8 cellular contexts compared by ENCODE assay signal in genomic region chr3:196638922-196639516, GRCh38. TPM values are rescaled to one million over a fixed set of nuclear protein-coding genes. Genes with fewer than 3 reads are reported as not detected.
DNase-seq lines count a peak whose midpoint lies in the region; ATAC-seq and TF ChIP-seq lines count a peak whose summit lies in the region.

No MANE protein-coding gene starts in this region.

- peaks cover 16 to 81% (median 52%) of the 10 kb centered on the region in 4 donors for H3K4me1 Mint-ChIP-seq in CD4-positive, CD25-positive, alpha-beta regulatory T cell
- peaks cover 19 to 32% of the 10 kb centered on the region in 2 experiments for H3K4me1 Mint-ChIP-seq in H9
- peaks cover 70% of the 10 kb centered on the region for H3K4me1 Mint-ChIP-seq in stimulated activated effector memory CD8-positive, alpha-beta T cell treated with anti-CD3 and anti-CD28 coated beads, Interleukin-12 subunit alpha, Interleukin-12 subunit beta, amount 100 ng/mL, for 72 hours

- H2AFZ ChIP-seq in H9 (ENCODE audit: low read length), result no peak overlapping the region

- H2AK5ac ChIP-seq in H9 (ENCODE audit: insufficient read length, low read length), result no peak overlapping the region

- no peak overlapping the region for H3T11ph ChIP-seq in H9 (ENCODE audit: low read length)

- H3K27me3 Mint-ChIP-seq in CD4-positive, CD25-positive, alpha-beta regulatory T cell, result no peaks in the 10 kb centered on the region
- H3K27me3 Mint-ChIP-seq in H9 (ENCODE audit: low read depth), result peaks cover 21% of the 10 kb centered on the region

- no peak overlapping the region for H3K9ac ChIP-seq in H9 (ENCODE audit: extremely low read depth, insufficient read length, low read length)

- peak overlapping the region; percentile 83 for H3K18ac ChIP-seq in H9 (ENCODE audit: insufficient read length, low read depth, low read length)

- H3K36me3 ChIP-seq in CD4-positive, CD25-positive, alpha-beta regulatory T cell (ENCODE audit: control insufficient read depth, insufficient read depth, low read length), result peaks cover 5% of the 10 kb centered on the region

- no peaks in the 10 kb centered on the region for H4K20me1 ChIP-seq in H9 (ENCODE audit: control insufficient read depth, insufficient read depth, insufficient read length)

- intact Hi-C loops in left ventricle myocardium superior (cut with micrococcal nuclease), result no loop called here

- peak overlapping the region; percentile 88 to 94 (median 92) for H3K4me3 Mint-ChIP-seq in CD4-positive, CD25-positive, alpha-beta regulatory T cell
- H3K4me3 Mint-ChIP-seq in H9, result peak overlapping the region; percentile 42 to 59
- H3K4me3 Mint-ChIP-seq in stimulated activated effector memory CD8-positive, alpha-beta T cell treated with anti-CD3 and anti-CD28 coated beads, Interleukin-12 subunit alpha, Interleukin-12 subunit beta, amount 100 ng/mL, for 72 hours, result peak overlapping the region; percentile 85

- H4K91ac ChIP-seq in H9 (ENCODE audit: insufficient read length, low read depth, low read length), result no peak overlapping the region

- no peak overlapping the region for H4K8ac ChIP-seq in H9 (replicated peaks; ENCODE audit: insufficient read length, low read depth, low read length)

- no peak overlapping the region for H2BK15ac ChIP-seq in H9 (ENCODE audit: low read depth, low read length)

- no peak overlapping the region for H2BK12ac ChIP-seq in H9 (ENCODE audit: insufficient read length, low read depth, low read length)

- no peaks in the 10 kb centered on the region; the same call in 1 of the 2 replicates for H3K79me2 ChIP-seq in H9 (ENCODE audit: insufficient read depth, low read length)

- no peaks in the 10 kb centered on the region for H3K27me3 ChIP-seq in CD4-positive, CD25-positive, alpha-beta regulatory T cell (ENCODE audit: control insufficient read depth, insufficient read depth, low read length)
- H3K27me3 ChIP-seq in H9 (ENCODE audit: insufficient read depth, low read length), result no peaks in the 10 kb centered on the region; the same call in 1 of the 2 replicates

- peak overlapping the region; percentile 90 to 93 (median 93) for H3K27ac Mint-ChIP-seq in CD4-positive, CD25-positive, alpha-beta regulatory T cell
- no peak overlapping the region for H3K27ac Mint-ChIP-seq in H9
- peak overlapping the region; percentile 86 for H3K27ac Mint-ChIP-seq in stimulated activated effector memory CD8-positive, alpha-beta T cell treated with anti-CD3 and anti-CD28 coated beads, Interleukin-12 subunit alpha, Interleukin-12 subunit beta, amount 100 ng/mL, for 72 hours

- TF ChIP-seq CTCF in H9 (conservative IDR thresholded peaks at IDR 0.05), result no peak
- no peak for TF ChIP-seq CTCF in VCaP (conservative IDR thresholded peaks at IDR 0.05)

- no peaks in the 10 kb centered on the region for H3K23me2 ChIP-seq in H9 (ENCODE audit: insufficient read length, low read depth, low read length, poor library complexity, severe bottlenecking)

- no peak overlapping the region for H3K56ac ChIP-seq in H9 (ENCODE audit: insufficient read length, low read depth, low read length)

- no peak overlapping the region for H2BK20ac ChIP-seq in H9 (ENCODE audit: low read depth, low read length, poor library complexity, severe bottlenecking)

- peak in 1 of 2 donors; percentile 1 for ATAC-seq in CD4-positive, CD25-positive, alpha-beta regulatory T cell (ENCODE audit: low read depth in 2 of 2)
- peak; percentile 23 for ATAC-seq in left ventricle myocardium superior
- ATAC-seq in stimulated activated effector memory CD8-positive, alpha-beta T cell treated with anti-CD3 and anti-CD28 coated beads, Interleukin-12 subunit alpha, Interleukin-12 subunit beta, amount 100 ng/mL, for 72 hours, result no peak

- H3K9me3 Mint-ChIP-seq in CD4-positive, CD25-positive, alpha-beta regulatory T cell, result no peaks in the 10 kb centered on the region
- no peaks in the 10 kb centered on the region for H3K9me3 Mint-ChIP-seq in H9
- H3K9me3 Mint-ChIP-seq in stimulated activated effector memory CD8-positive, alpha-beta T cell treated with anti-CD3 and anti-CD28 coated beads, Interleukin-12 subunit alpha, Interleukin-12 subunit beta, amount 100 ng/mL, for 72 hours, result no peaks in the 10 kb centered on the region

- H3K9me3 ChIP-seq in CD4-positive, CD25-positive, alpha-beta regulatory T cell (ENCODE audit: control insufficient read depth in 2 of 2, low read length in 2 of 2), result no peaks in the 10 kb centered on the region
- H3K9me3 ChIP-seq in H9 (ENCODE audit: control insufficient read depth, low read depth, low read length), result no peaks in the 10 kb centered on the region

- peak overlapping the region; percentile 78 for H3K14ac ChIP-seq in H9 (ENCODE audit: insufficient read depth, low read length)

- no peaks in the 10 kb centered on the region for H3K79me1 ChIP-seq in H9 (ENCODE audit: insufficient read depth, low read depth, low read length, poor library complexity, severe bottlenecking)

- no peak overlapping the region for H4K5ac ChIP-seq in H9 (ENCODE audit: insufficient read length, low read depth, low read length)

- peaks cover 11% of the 10 kb centered on the region for H3K36me3 Mint-ChIP-seq in CD4-positive, CD25-positive, alpha-beta regulatory T cell
- H3K36me3 Mint-ChIP-seq in H9 (ENCODE audit: insufficient read depth in 1 of 3, low read depth in 3 of 3), result no peaks in the 10 kb centered on the region; a peak in 2 of 7 replicates
- peaks cover 49% of the 10 kb centered on the region for H3K36me3 Mint-ChIP-seq in stimulated activated effector memory CD8-positive, alpha-beta T cell treated with anti-CD3 and anti-CD28 coated beads, Interleukin-12 subunit alpha, Interleukin-12 subunit beta, amount 100 ng/mL, for 72 hours

- peak overlapping the region; percentile 78 for H3K27ac ChIP-seq in CD4-positive, CD25-positive, alpha-beta regulatory T cell (ENCODE audit: insufficient read depth, low read length, poor library complexity, severe bottlenecking)
- H3K27ac ChIP-seq in H9 (ENCODE audit: insufficient read length, low read depth, low read length), result no peak overlapping the region
- peak overlapping the region; percentile 65; the same call in 1 of the 2 replicates for H3K27ac ChIP-seq in VCaP

- H3K4me2 ChIP-seq in H9 (ENCODE audit: insufficient read depth, insufficient read length, low read length), result peak overlapping the region; percentile 23

- no peak overlapping the region for H2BK120ac ChIP-seq in H9 (ENCODE audit: low read depth, low read length, poor library complexity, severe bottlenecking)

- no CpG with 5 or more reads among the region's 19 CpGs for WGBS in H9 (ENCODE audit: extremely low coverage, insufficient read length, low lambda C conversion rate)

- no peak overlapping the region for H3K23ac ChIP-seq in H9 (ENCODE audit: insufficient read length, low read depth, low read length)

- no peak overlapping the region for H3K4ac ChIP-seq in H9 (ENCODE audit: low read depth, low read length)

- peaks cover 65% of the 10 kb centered on the region for H3K4me1 ChIP-seq in CD4-positive, CD25-positive, alpha-beta regulatory T cell (ENCODE audit: control insufficient read depth, insufficient read depth, low read length, poor library complexity, severe bottlenecking)
- no peaks in the 10 kb centered on the region for H3K4me1 ChIP-seq in H9 (ENCODE audit: insufficient read depth, low read length)

- peak overlapping the region; percentile 82 for H3K4me3 ChIP-seq in CD4-positive, CD25-positive, alpha-beta regulatory T cell (ENCODE audit: low read depth, low read length)

- peak in 1 of 3 donors; percentile 26 for DNase-seq in CD4-positive, CD25-positive, alpha-beta regulatory T cell
- DNase-seq in H9, result no peak
- DNase-seq in left ventricle myocardium superior, result no peak
- no peak for DNase-seq in stimulated activated effector memory CD8-positive, alpha-beta T cell treated with anti-CD3 and anti-CD28 coated beads, Interleukin-12 subunit alpha, Interleukin-12 subunit beta, amount 100 ng/mL, for 72 hours (ENCODE audit: low spot score in 2 of 2)
- no peak for DNase-seq in COLO829 (ENCODE audit: low spot score)
- DNase-seq in amygdala (lab: John Stamatoyannopoulos, UW), result no peak
- DNase-seq in activated gamma-delta T cell (lab: John Stamatoyannopoulos, UW), result no peak

- no peak overlapping the region for H2BK5ac ChIP-seq in H9 (ENCODE audit: insufficient read length, low read length)

RNA-seq across cellular contexts. Expression of gene NRROS, which starts 0.5 kb away (rescaled TPM):
- total RNA-seq in CD4-positive, CD25-positive, alpha-beta regulatory T cell, result 18.3 TPM
- 1 to 10 TPM; 2.5 to 7.1 (median 4.0) TPM for polyA plus RNA-seq in CD4-positive, CD25-positive, alpha-beta regulatory T cell
- total RNA-seq in H9 (2021) (2.8 and 4.0 TPM in 2 replicates), left ventricle myocardium superior (2.3 TPM)

Comparison
In these comparisons a context has a peak if more than half of its experiments do, and no peak if none do; other contexts are left out.
1. H3K27ac Mint-ChIP-seq: peak in CD4-positive, CD25-positive, alpha-beta regulatory T cell (3 of 3) and stimulated activated effector memory CD8-positive, alpha-beta T cell treated with anti-CD3 and anti-CD28 coated beads, Interleukin-12 subunit alpha, Interleukin-12 subunit beta, amount 100 ng/mL, for 72 hours (single experiment); none in H9 (0 of 3).
2. Peak in every context shown above with its lines, with median percentiles within 50 percentile points of each other: H3K4me3 Mint-ChIP-seq.